ENCODE assay signal across 30 cellular contexts in genomic region chr10:9103301-9103700, GRCh38.
"Had no signal": no experiment of that assay in that cellular context is flagged by ENCODE, and none has a peak within 500 bp of the region (broad histone marks: within the 10 kb centered on the region; RNA-seq: fewer than 3 reads in every experiment).

No MANE protein-coding gene starts in this region.

- H3K9me3 ChIP-seq: MG63, SJSA1 had no signal

- H3K4me3 ChIP-seq: MG63, SJSA1 had no signal

- H3K36me3 ChIP-seq: brain microvascular endothelial cell, MG63, SJSA1 had no signal

- H3K27ac ChIP-seq: brain microvascular endothelial cell, SJSA1 had no signal

- H3K27me3 ChIP-seq: brain microvascular endothelial cell, MG63, SJSA1 had no signal

- ATAC-seq: activated CD8-positive, alpha-beta memory T cell treated with anti-CD3 and anti-CD28 coated beads, Interleukin-2, amount 10 ng/mL, durations not matched to agents 7 days and 5 days; T-helper 17 cell had no signal

- FAIRE-seq: astrocyte, RCC 7860 had no signal

- H3K4me1 ChIP-seq: SJSA1 had no signal

- DNase-seq: activated B cell treated with CpG ODN at 0.5 μM for 24 hours; activated CD4-positive, alpha-beta T cell treated with anti-CD3 and anti-CD28 coated beads for 1 hour; activated CD4-positive, alpha-beta T cell treated with anti-CD3 and anti-CD28 coated beads, Interleukin-2, amount 10 ng/mL, durations not matched to agents 24 days and 14 days; activated CD4-positive, alpha-beta T cell treated with anti-CD3 and anti-CD28 coated beads, Interleukin-2, amount 50 U/mL, for 48 hours; activated CD8-positive, alpha-beta memory T cell treated with anti-CD3 and anti-CD28 coated beads, Interleukin-2, amount 10 ng/mL, durations not matched to agents 7 days and 5 days; activated effector memory CD4-positive, alpha-beta T cell treated with Interleukin-2 at 50 U/mL for 16 hours; activated naive CD4-positive, alpha-beta T cell; activated T-cell treated with anti-CD3 and anti-CD28 coated beads, Interleukin-2, amount 50 U/mL, for 24 hours; amygdala; brain microvascular endothelial cell; caudate nucleus; KG1; MG63; MV-4-11; NCI-H1092 treated with DMSO at 0.1 percent for 48 hours; NCI-H1417 treated with DMSO at 0.1 percent for 48 hours; NCI-H1694; NCI-H2029; NCI-H2107; NCI-H2171 treated with DMSO at 0.1 percent for 48 hours; NCI-H226; NCI-H526; NCI-H774; NK-92 treated with Interleukin-12 subunit alpha and Interleukin-12 subunit beta, amount 100 ng/mL, for 24 hours; SHP77; T-helper 17 cell; T-helper 9 cell had no signal
